8 cellular contexts compared by ENCODE assay signal in the genomic region with DNA sequence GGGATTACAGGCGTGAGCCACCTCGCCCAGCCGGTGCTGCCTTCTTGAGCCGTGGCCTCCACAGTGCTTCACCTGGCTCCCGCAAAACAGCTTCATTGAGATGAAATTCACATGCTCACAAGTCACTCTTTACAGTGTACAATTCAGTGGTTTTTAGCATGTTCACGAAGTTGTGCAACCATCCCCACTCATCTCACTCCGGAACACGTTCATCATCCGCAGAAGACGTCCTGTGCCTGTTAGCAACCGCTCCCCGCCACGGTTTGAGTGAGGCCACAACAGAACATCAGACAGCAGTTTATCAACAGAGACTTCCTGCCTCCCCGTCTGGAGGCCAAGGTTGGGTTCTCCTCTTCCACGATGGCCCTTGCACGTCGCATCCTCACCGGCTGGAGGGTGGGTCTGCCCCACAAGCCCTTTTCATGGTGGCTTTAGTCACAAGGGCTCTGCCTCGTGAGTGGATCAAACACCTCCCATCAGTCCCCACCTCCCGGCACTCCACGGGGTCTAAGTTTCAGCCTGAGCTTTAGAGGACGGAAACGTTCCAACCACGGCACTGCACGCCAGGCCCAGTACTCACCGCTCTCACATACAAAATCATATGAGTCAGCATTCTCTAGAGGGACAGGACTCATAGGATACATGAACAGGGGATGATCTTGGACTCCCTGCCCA. TPM values are rescaled to one million over a fixed set of nuclear protein-coding genes. Genes with fewer than 3 reads are reported as not detected.
DNase-seq lines count a peak whose midpoint lies in the region; ATAC-seq and TF ChIP-seq lines count a peak whose summit lies in the region.

No MANE protein-coding gene starts in this region.

- H3K36me3 ChIP-seq in stomach: no peaks in the 10 kb centered on the region

- H3K36me3 Mint-ChIP-seq in WTC11 (no peaks in the 10 kb centered on the region), nephron progenitor cell (ENCODE audit: low read depth) (peaks cover 8% of the 10 kb centered on the region)
- H3K36me3 Mint-ChIP-seq in central memory CD8-positive, alpha-beta T cell (ENCODE audit: insufficient read depth): peaks cover 43% of the 10 kb centered on the region

- ATAC-seq in HG02798 (IDR thresholded peaks at IDR 0.05; ENCODE audit: poor library complexity, unreplicated experiment) (peak; percentile 21), WTC11 (no peak), HG03521 (IDR thresholded peaks at IDR 0.05; ENCODE audit: unreplicated experiment) (no peak)
- ATAC-seq in central memory CD8-positive, alpha-beta T cell (replicated peaks; ENCODE audit: extremely low read depth, poor library complexity, severe bottlenecking): peak; percentile 73

- H3K27me3 Mint-ChIP-seq in WTC11 (ENCODE audit: low read depth) (no peaks in the 10 kb centered on the region), nephron progenitor cell (ENCODE audit: low read depth, poor library complexity) (peaks cover 4% of the 10 kb centered on the region)
- no peaks in the 10 kb centered on the region for H3K27me3 Mint-ChIP-seq in central memory CD8-positive, alpha-beta T cell

- no peaks in the 10 kb centered on the region for H3K27me3 ChIP-seq in stomach

- intact Hi-C loops in stomach (cut with DNase I; ENCODE audit: low total_unique reads): no loop called here

- no peak overlapping the region for H3K4me3 Mint-ChIP-seq in WTC11
- H3K4me3 Mint-ChIP-seq in central memory CD8-positive, alpha-beta T cell: peak overlapping the region; percentile 93
- H3K4me3 Mint-ChIP-seq in nephron progenitor cell: no peak overlapping the region

- no peak for TF ChIP-seq CTCF in C4-2B (conservative IDR thresholded peaks at IDR 0.05)
- no peak for TF ChIP-seq CTCF in WTC11 (IDR thresholded peaks at IDR 0.05)
- TF ChIP-seq CTCF in nephron progenitor cell (IDR thresholded peaks at IDR 0.05): no peak
- no peak for TF ChIP-seq CTCF in stomach (IDR thresholded peaks at IDR 0.05)

- CTCF ChIA-PET in WTC11 (lab: Charles Lee): no interaction called here

- TF ChIP-seq POLR2A in stomach (IDR thresholded peaks at IDR 0.05): no peak

- peak overlapping the region in 2 of 4 donors; percentile 32 to 41 for H3K4me3 ChIP-seq in stomach

- peak; percentile 7 for DNase-seq in WTC11 (ENCODE audit: low spot score)
- peak; percentile 74 to 93 for DNase-seq in central memory CD8-positive, alpha-beta T cell (ENCODE audit: low spot score in 2 of 2)
- no peak for DNase-seq in nephron progenitor cell
- DNase-seq in stomach: peak; percentile 73
- DNase-seq in SW 1271 (lab: John Stamatoyannopoulos, UW): no peak

- no peaks in the 10 kb centered on the region for H3K9me3 ChIP-seq in stomach

- TF ChIP-seq EP300 in stomach (IDR thresholded peaks at IDR 0.05): peak; percentile 38

- POLR2A ChIA-PET in WTC11 (lab: Charles Lee): no interaction called here

- H3K9me3 Mint-ChIP-seq in WTC11: no peaks in the 10 kb centered on the region
- no peaks in the 10 kb centered on the region for H3K9me3 Mint-ChIP-seq in central memory CD8-positive, alpha-beta T cell
- H3K9me3 Mint-ChIP-seq in nephron progenitor cell: no peaks in the 10 kb centered on the region

- H3K27ac Mint-ChIP-seq in WTC11: no peak overlapping the region
- H3K27ac Mint-ChIP-seq in central memory CD8-positive, alpha-beta T cell (ENCODE audit: low read depth): peak overlapping the region; percentile 95
- H3K27ac Mint-ChIP-seq in nephron progenitor cell: peak overlapping the region; percentile 33

- WGBS in stomach, 5 donors: 59 to 70% (median 67%) methylated on average over 26 of the region's 26 CpGs

- H3K4me1 Mint-ChIP-seq in WTC11: no peaks in the 10 kb centered on the region
- peaks cover 59% of the 10 kb centered on the region for H3K4me1 Mint-ChIP-seq in central memory CD8-positive, alpha-beta T cell
- peaks cover 13% of the 10 kb centered on the region for H3K4me1 Mint-ChIP-seq in nephron progenitor cell

- H3K27ac ChIP-seq in C4-2B: peak overlapping the region; percentile 1; the same call in 1 of the 2 replicates
- H3K27ac ChIP-seq in stomach: peak overlapping the region; percentile 82 to 92 (median 85)

- H3K4me1 ChIP-seq in stomach: peaks cover 39 to 82% (median 62%) of the 10 kb centered on the region in 4 donors

TF ChIP-seq in WTC11, 78 proteins besides CTCF, POLR2A, EP300 and RAD21:
- TF ChIP-seq ZNF138 (CRISPR knock-in tag; conservative IDR thresholded peaks at IDR 0.05): no peak
- TF ChIP-seq, protein P1, sequence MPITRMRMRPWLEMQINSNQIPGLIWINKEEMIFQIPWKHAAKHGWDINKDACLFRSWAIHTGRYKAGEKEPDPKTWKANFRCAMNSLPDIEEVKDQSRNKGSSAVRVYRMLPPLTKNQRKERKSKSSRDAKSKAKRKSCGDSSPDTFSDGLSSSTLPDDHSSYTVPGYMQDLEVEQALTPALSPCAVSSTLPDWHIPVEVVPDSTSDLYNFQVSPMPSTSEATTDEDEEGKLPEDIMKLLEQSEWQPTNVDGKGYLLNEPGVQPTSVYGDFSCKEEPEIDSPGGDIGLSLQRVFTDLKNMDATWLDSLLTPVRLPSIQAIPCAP (CRISPR knock-in tag; IDR thresholded peaks at IDR 0.05): no peak
- TF ChIP-seq, protein P2, sequence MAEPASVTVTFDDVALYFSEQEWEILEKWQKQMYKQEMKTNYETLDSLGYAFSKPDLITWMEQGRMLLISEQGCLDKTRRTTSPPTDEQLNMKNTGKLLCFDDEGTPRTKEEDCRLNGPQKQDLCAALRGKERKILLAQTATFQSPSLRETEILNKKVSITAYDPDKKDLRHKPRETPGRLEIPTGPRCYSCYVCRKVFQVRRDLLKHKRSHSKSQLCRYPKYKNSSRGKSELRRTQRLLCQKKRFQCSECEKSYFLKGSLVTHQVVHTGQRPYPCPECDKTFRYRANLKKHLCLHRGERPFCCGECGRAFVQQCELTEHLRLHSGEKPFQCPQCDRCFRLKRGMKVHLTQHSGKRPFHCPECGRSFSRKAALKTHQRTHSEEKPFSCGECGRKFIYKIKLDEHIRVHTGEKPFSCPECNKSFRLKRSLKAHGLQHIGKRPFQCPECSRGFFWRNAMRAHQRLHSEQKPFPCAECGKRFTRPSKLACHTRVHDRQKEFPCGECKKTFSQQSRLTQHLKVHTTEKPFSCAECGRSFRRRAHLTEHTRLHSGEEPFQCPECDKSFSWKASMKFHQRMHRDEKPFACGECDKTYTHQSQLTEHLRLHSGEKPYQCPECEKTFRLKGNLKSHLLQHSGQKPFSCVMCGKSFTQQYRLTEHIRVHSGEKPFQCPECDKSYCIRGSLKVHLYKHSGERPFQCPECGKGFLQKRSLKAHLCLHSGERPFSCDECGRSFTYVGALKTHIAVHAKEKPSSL (CRISPR knock-in tag; conservative IDR thresholded peaks at IDR 0.05): no peak
TF ChIP-seq in WTC11: peak in this region for 0.

RNA-seq across cellular contexts. Expression of a gene that starts 29.6 kb away (rescaled TPM):
- total RNA-seq in WTC11 (2021) (4.9 to 6.6 TPM (median 5.3 TPM) in 3 replicates), stomach (100 to 1,000 TPM in 1 of 5 donors, 10 to 100 TPM in 4; 12.8 to 224 (median 63.9) TPM)
- 10 to 100 TPM; 20.1 to 54.6 (median 40.6) TPM for polyA plus RNA-seq in stomach

RNA-seq across cellular contexts. Expression of a gene that starts 46.9 kb away (rescaled TPM):
- 143 to 167 TPM (median 159 TPM) in 3 replicates for total RNA-seq in WTC11 (2021)
- 100 to 1,000 TPM in 3 of 5 donors, 10 to 100 TPM in 2; 85.0 to 415 (median 227) TPM for total RNA-seq in stomach
- 10 to 100 TPM; 72.7 to 90.4 (median 83.5) TPM for polyA plus RNA-seq in stomach

Comparison
In these comparisons a context has a peak if more than half of its experiments do, and no peak if none do; other contexts are left out.
1. ATAC-seq: peak in HG02798 (single experiment) and central memory CD8-positive, alpha-beta T cell (single experiment); none in WTC11 (single experiment) and HG03521 (single experiment).
2. DNase-seq: peak in WTC11 (single experiment), central memory CD8-positive, alpha-beta T cell (2 of 2) and stomach (single experiment); none in nephron progenitor cell (single experiment) and SW 1271 (0 of 2).